18 cellular contexts compared by ENCODE assay signal in the genomic region with DNA sequence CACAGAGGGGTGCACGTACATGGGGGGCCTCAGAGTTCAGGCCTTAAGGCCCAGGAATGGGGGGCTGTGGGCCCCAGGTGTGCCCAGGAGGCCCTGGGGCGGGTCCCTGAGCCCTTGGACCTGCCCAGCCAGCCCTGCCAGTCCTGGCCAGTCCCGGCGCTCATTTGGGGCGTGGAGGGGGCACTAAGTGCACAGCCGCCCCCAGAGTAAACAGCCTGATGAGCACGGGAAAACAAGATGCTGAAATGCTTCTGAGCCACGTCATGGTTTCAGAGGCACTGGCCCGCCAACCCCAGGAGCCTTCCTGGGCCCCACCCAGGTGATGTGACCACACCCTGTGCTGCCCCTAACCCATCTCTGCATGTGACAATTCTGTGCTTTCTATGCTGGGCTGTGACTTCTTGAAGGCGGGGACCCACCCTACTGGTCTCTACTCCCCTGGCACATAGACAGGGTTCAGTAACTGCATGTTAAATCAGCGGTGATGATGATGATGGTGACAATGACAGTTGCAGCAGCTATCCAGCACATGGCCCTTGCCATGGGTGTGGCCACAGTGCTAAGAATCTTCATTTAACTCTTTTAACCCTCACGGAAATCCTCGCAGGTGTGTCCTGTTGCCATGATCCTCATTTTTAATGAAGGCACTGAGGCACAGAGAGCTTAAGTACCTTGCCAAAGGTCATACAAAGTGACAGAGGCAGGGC. TPM values are rescaled to one million over a fixed set of nuclear protein-coding genes. Genes with fewer than 3 reads are reported as not detected.
DNase-seq lines count a peak whose midpoint lies in the region; ATAC-seq, FAIRE-seq and TF ChIP-seq lines count a peak whose summit lies in the region.
"Had no signal": no experiment of that assay in that cellular context is flagged by ENCODE, and none has a peak within 500 bp of the region (broad histone marks: within the 10 kb centered on the region; RNA-seq: fewer than 3 reads in every experiment).

No MANE protein-coding gene starts in this region.

- H3K9me3 ChIP-seq in HCT116 (ENCODE audit: control insufficient read depth in 1 of 2, insufficient read depth in 1 of 2, low read depth in 1 of 2, low read length in 2 of 2) = no peaks in the 10 kb centered on the region
- peaks cover 3% of the 10 kb centered on the region for H3K9me3 ChIP-seq in RWPE2 (ENCODE audit: severe bottlenecking)
- no peaks in the 10 kb centered on the region for H3K9me3 ChIP-seq in esophagus squamous epithelium
- H3K9me3 ChIP-seq in small intestine (ENCODE audit: control insufficient read depth, low read depth) = no peaks in the 10 kb centered on the region
- H3K9me3 ChIP-seq in SJCRH30 (replicated peaks) = no peaks in the 10 kb centered on the region
- H3K9me3 ChIP-seq: Caco-2, SK-N-SH had no signal

- H3K4me3 ChIP-seq in HCT116 (replicated peaks in 1 of 2; ENCODE audit: low read depth in 1 of 2, low read length in 2 of 2) (no peak overlapping the region), RWPE2 (ENCODE audit: severe bottlenecking) (no peak overlapping the region), esophagus squamous epithelium (no peak overlapping the region), small intestine (ENCODE audit: low read depth in 1 of 2, low read length in 2 of 2) (no peak overlapping the region), SJCRH30 (no peak overlapping the region)

- intact Hi-C loops in HCT116 (cut with micrococcal nuclease) (no loop called here), esophagus squamous epithelium (cut with DNase I) (no loop called here)

- no peak for FAIRE-seq in small intestine (lab: Jason Lieb, UNC)
- FAIRE-seq: GM19239 had no signal

- CTCF ChIA-PET in HCT116 (lab: Charles Lee) = no interaction called here
- CTCF ChIA-PET in activated CD4-positive, alpha-beta T cell treated with anti-CD3 and anti-CD28 coated beads, Interleukin-2, amount 10 ng/mL, durations not matched to agents 7 days and 5 days (lab: Charles Lee) = no interaction called here

- H3K4me1 ChIP-seq in HCT116 (ENCODE audit: control insufficient read depth in 1 of 2, insufficient read depth in 2 of 2, low read length in 2 of 2) (peaks cover 9 to 14% of the 10 kb centered on the region in 2 experiments), RWPE2 (ENCODE audit: insufficient read depth, poor library complexity, severe bottlenecking) (peaks cover 8% of the 10 kb centered on the region), esophagus squamous epithelium (peaks cover 0 to 14% (median 0%) of the 10 kb centered on the region in 3 donors), small intestine (ENCODE audit: control insufficient read depth in 2 of 2, insufficient read depth in 1 of 2, low read depth in 1 of 2, low read length in 1 of 2) (no peaks in the 10 kb centered on the region), SJCRH30 (peaks cover 10% of the 10 kb centered on the region)
- H3K4me1 ChIP-seq: Caco-2 had no signal

- H3K9me2 ChIP-seq in HCT116 (ENCODE audit: insufficient read depth) = no peaks in the 10 kb centered on the region
- H3K9me2 ChIP-seq: SK-N-SH had no signal

- H3K36me3 ChIP-seq in HCT116 (ENCODE audit: control insufficient read depth in 1 of 2, insufficient read depth in 2 of 2, low read length in 2 of 2) = no peaks in the 10 kb centered on the region
- H3K36me3 ChIP-seq in RWPE2 (ENCODE audit: low read depth) = no peaks in the 10 kb centered on the region
- H3K36me3 ChIP-seq in esophagus squamous epithelium = peaks cover 0 to 19% (median 0%) of the 10 kb centered on the region in 3 donors
- no peaks in the 10 kb centered on the region for H3K36me3 ChIP-seq in small intestine (ENCODE audit: control insufficient read depth in 2 of 2, insufficient read depth in 2 of 2, low read length in 2 of 2)
- no peaks in the 10 kb centered on the region for H3K36me3 ChIP-seq in SJCRH30

- ATAC-seq in HCT116 = peak; percentile 56
- peak; percentile 51 for ATAC-seq in RWPE2 (ENCODE audit: low read depth)
- no peak for ATAC-seq in HG03196 (IDR thresholded peaks at IDR 0.05; ENCODE audit: unreplicated experiment)
- ATAC-seq in HG03442 (IDR thresholded peaks at IDR 0.05; ENCODE audit: unreplicated experiment) = no peak

- whole genome bisulfite sequencing in esophagus squamous epithelium, 2 donors = 59 to 90% methylated on average over 4 to 5 of the region's 13 CpGs
- 43 to 71% (median 51%) methylated on average over 13 of the region's 13 CpGs for WGBS in small intestine, 3 donors

- RAD21 ChIA-PET in HCT116 (lab: Charles Lee; ENCODE audit: low non-redundant PET in 1 of 2, low total read pairs in 2 of 2, uncharacterized antibody in 2 of 2, unreplicated experiment in 2 of 2) = no interaction called here

- TF ChIP-seq POLR2A in HCT116 (IDR thresholded peaks at IDR 0.05; ENCODE audit: borderline replicate concordance, extremely low read depth, insufficient read depth, insufficient read length) = no peak
- no peak for TF ChIP-seq POLR2A in esophagus squamous epithelium (IDR thresholded peaks at IDR 0.05)

- H3K27me3 ChIP-seq in HCT116 (ENCODE audit: insufficient read depth, low read length) = no peaks in the 10 kb centered on the region
- no peaks in the 10 kb centered on the region for H3K27me3 ChIP-seq in RWPE2 (ENCODE audit: insufficient read depth, poor library complexity, severe bottlenecking)
- no peaks in the 10 kb centered on the region for H3K27me3 ChIP-seq in esophagus squamous epithelium
- H3K27me3 ChIP-seq in small intestine (ENCODE audit: control insufficient read depth in 2 of 2, insufficient read depth in 2 of 2, low read length in 2 of 2) = no peaks in the 10 kb centered on the region
- H3K27me3 ChIP-seq in SJCRH30 = no peaks in the 10 kb centered on the region

- H3K4me3 Mint-ChIP-seq in activated CD4-positive, alpha-beta T cell treated with anti-CD3 and anti-CD28 coated beads, Interleukin-2, amount 10 ng/mL, durations not matched to agents 7 days and 5 days = no peak overlapping the region

- BruUV-seq in HCT116 (replicated peaks; lab: Mats Ljungman, UMichigan) = no TSS peak

- H3K9ac ChIP-seq in HCT116 (ENCODE audit: low read length) = no peak overlapping the region; the same call in 1 of the 2 replicates
- H3K9ac ChIP-seq: SK-N-SH had no signal

- TF ChIP-seq RAD21 in HCT116 (IDR thresholded peaks at IDR 0.05; ENCODE audit: low read depth) = no peak

- H3K27ac ChIP-seq in HCT116 (ENCODE audit: low read depth, low read length) (peak overlapping the region; percentile 23; the same call in 1 of the 2 replicates), RWPE2 (ENCODE audit: poor library complexity, severe bottlenecking) (no peak overlapping the region), esophagus squamous epithelium (peak overlapping the region in 3 of 4 donors; percentile 59 to 69 (median 66)), small intestine (ENCODE audit: low read depth in 1 of 2, low read length in 1 of 2) (no peak overlapping the region), SJCRH30 (no peak overlapping the region)

- H3K79me2 ChIP-seq in HCT116 (ENCODE audit: insufficient read depth, low read length) = no peaks in the 10 kb centered on the region

- no peaks in the 10 kb centered on the region for H3K9me3 Mint-ChIP-seq in activated CD4-positive, alpha-beta T cell treated with anti-CD3 and anti-CD28 coated beads, Interleukin-2, amount 10 ng/mL, durations not matched to agents 7 days and 5 days

- no peak overlapping the region for H3K27ac Mint-ChIP-seq in activated CD4-positive, alpha-beta T cell treated with anti-CD3 and anti-CD28 coated beads, Interleukin-2, amount 10 ng/mL, durations not matched to agents 7 days and 5 days

- POLR2A ChIA-PET in HCT116 (lab: Charles Lee) = no interaction called here
- POLR2A ChIA-PET in activated CD4-positive, alpha-beta T cell treated with anti-CD3 and anti-CD28 coated beads, Interleukin-2, amount 10 ng/mL, durations not matched to agents 7 days and 5 days (lab: Charles Lee) = no interaction called here

- H3K4me1 Mint-ChIP-seq in activated CD4-positive, alpha-beta T cell treated with anti-CD3 and anti-CD28 coated beads, Interleukin-2, amount 10 ng/mL, durations not matched to agents 7 days and 5 days = peaks cover 1% of the 10 kb centered on the region

- H4K20me1 ChIP-seq in HCT116 (ENCODE audit: insufficient read depth) = no peaks in the 10 kb centered on the region

- H3K27me3 Mint-ChIP-seq in activated CD4-positive, alpha-beta T cell treated with anti-CD3 and anti-CD28 coated beads, Interleukin-2, amount 10 ng/mL, durations not matched to agents 7 days and 5 days = no peaks in the 10 kb centered on the region

- TF ChIP-seq CTCF in HCT116 (IDR thresholded peaks at IDR 0.05 in 2 of 3, conservative IDR thresholded peaks at IDR 0.05 in 1 of 3; ENCODE audit: borderline replicate concordance in 1 of 3, insufficient read depth in 1 of 3, low read depth in 2 of 3, low read length in 2 of 3) (no peak), RWPE2 (IDR thresholded peaks at IDR 0.05; ENCODE audit: poor library complexity, severe bottlenecking) (no peak), esophagus squamous epithelium (IDR thresholded peaks at IDR 0.05) (no peak)

- H2AFZ ChIP-seq in HCT116 (ENCODE audit: low read depth, low read length, poor library complexity, severe bottlenecking) = no peak overlapping the region

- H3K36me3 Mint-ChIP-seq in activated CD4-positive, alpha-beta T cell treated with anti-CD3 and anti-CD28 coated beads, Interleukin-2, amount 10 ng/mL, durations not matched to agents 7 days and 5 days (ENCODE audit: low read depth) = peaks cover 1% of the 10 kb centered on the region

- H3K4me2 ChIP-seq in HCT116 (ENCODE audit: low read length) = peak overlapping the region; percentile 41
- H3K4me2 ChIP-seq: SK-N-SH had no signal

- DNase-seq in HCT116 (ENCODE audit: low read depth, low spot score) (no peak), RWPE2 (ENCODE audit: low spot score) (peak; percentile 2), esophagus squamous epithelium (lab: John Stamatoyannopoulos, UW) (no peak), small intestine (peak; percentile 27), SJCRH30 (no peak)
- no peak for DNase-seq in activated CD4-positive, alpha-beta T cell treated with anti-CD3 and anti-CD28 coated beads, Interleukin-2, amount 10 ng/mL, durations not matched to agents 7 days and 5 days
- DNase-seq: Kasumi-1; NCI-H1105 treated with DMSO at 0.1 percent for 48 hours; NCI-H187; NCI-H345; NCI-H526; NK-92 treated with Interleukin-12 subunit alpha and Interleukin-12 subunit beta, amount 100 ng/mL, for 24 hours; Right ventricle myocardium superior; SK-N-SH had no signal

TF ChIP-seq in HCT116, 20 proteins besides CTCF, POLR2A, EP300 and RAD21:
- TF ChIP-seq SRF (IDR thresholded peaks at IDR 0.05; ENCODE audit: low read depth) (no peak), SP1 (IDR thresholded peaks at IDR 0.05; ENCODE audit: low read depth) (0 out of 2 replicates have a peak, but pooled peaks have one; percentile 18)

RNA-seq across cellular contexts. Expression of gene ASPRV1, which starts 28.1 kb away (rescaled TPM):
- total RNA-seq in HCT116 (2021; ENCODE audit: unreplicated experiment) (1.1 TPM), esophagus squamous epithelium (1 to 10 TPM in 1 of 4 donors, under 1 TPM in 3; 0.18 to 1.5 (median 0.34) TPM)
- polyA plus RNA-seq in HCT116 (2012) = 0.39 and 0.44 TPM in 2 replicates
- polyA plus RNA-seq in small intestine = 1 to 10 TPM; 1.5 to 3.5 (median 3.1) TPM
- total RNA-seq in activated CD4-positive, alpha-beta T cell treated with anti-CD3 and anti-CD28 coated beads, Interleukin-2, amount 10 ng/mL, durations not matched to agents 7 days and 5 days = under 1 TPM; 0.69 to 0.99 TPM
- 0.51 and 0.95 TPM in 2 replicates for total RNA-seq in SJCRH30 (2014; rRNA removed; shearing (Covaris generic))

Comparison
In these comparisons a context has a peak if more than half of its experiments do, and no peak if none do; other contexts are left out.
1. ATAC-seq: peak in HCT116 (single experiment) and RWPE2 (single experiment); none in HG03196 (single experiment) and HG03442 (single experiment).
2. DNase-seq: peak in RWPE2 (single experiment) and small intestine (single experiment); none in HCT116 (single experiment), esophagus squamous epithelium (single experiment), activated CD4-positive, alpha-beta T cell treated with anti-CD3 and anti-CD28 coated beads, Interleukin-2, amount 10 ng/mL, durations not matched to agents 7 days and 5 days (single experiment) and SJCRH30 (0 of 2).
3. H3K27ac ChIP-seq: peak in HCT116 (single experiment) and esophagus squamous epithelium (3 of 4); none in RWPE2 (single experiment), small intestine (0 of 2) and SJCRH30 (single experiment).